In the genomic region with DNA sequence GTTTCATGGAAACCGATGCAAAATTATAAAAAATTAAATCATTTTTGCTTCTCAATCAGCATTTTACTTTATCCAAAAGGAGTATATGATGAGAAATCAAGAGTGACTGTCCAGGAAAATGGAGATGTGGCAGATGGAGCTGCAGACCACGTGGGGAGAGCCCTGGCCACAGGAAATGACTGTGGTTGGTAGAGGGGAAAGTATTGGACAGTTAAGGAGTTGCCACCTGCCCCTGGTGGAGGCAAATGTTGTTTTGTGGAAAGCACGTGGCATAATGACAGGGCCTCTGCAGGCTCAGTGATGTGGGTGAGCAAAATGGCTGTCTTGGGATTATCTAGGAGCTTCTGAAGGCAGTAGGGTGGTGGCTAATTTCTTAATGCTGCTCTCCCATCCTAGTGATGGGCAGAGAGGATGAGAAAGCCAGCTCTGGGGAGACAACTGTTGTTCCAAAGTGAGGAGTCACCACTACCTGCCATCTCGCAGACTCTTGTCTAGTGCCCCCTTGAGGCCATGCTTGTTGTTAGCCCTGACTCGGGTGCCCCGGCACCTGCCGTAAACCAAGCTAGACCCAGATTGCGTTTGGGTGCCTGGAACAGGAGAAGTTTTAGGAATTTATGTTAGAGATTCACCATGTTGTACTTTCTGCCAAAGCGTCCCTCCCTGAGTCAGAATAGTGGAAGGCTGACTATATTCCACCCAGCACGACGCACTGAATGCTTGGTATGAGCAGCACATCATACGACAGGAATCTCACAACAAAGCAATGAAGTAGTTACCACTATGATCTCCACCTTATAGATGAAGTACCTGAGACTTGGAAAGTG, we compare ENCODE assay signal across 8 cellular contexts.
DNase-seq lines count a peak whose midpoint lies in the region; ATAC-seq and TF ChIP-seq lines count a peak whose summit lies in the region.

No MANE protein-coding gene starts in this region.

- peaks cover 10% of the 10 kb centered on the region for H3F3A ChIP-seq in smooth muscle cell (ENCODE audit: low read depth)

- no peaks in the 10 kb centered on the region for H3K9me3 ChIP-seq in OCI-LY7 (ENCODE audit: low read length)
- H3K9me3 ChIP-seq in smooth muscle cell (replicated peaks; ENCODE audit: low read depth): no peaks in the 10 kb centered on the region

- no peak overlapping the region for H3K4me3 ChIP-seq in OCI-LY7 (ENCODE audit: low read depth, low read length, poor library complexity, severe bottlenecking)
- no peak overlapping the region for H3K4me3 ChIP-seq in fibroblast of villous mesenchyme (ENCODE audit: low read depth, low read length)
- no peak overlapping the region for H3K4me3 ChIP-seq in smooth muscle cell

- peaks cover 34% of the 10 kb centered on the region for H3K27me3 ChIP-seq in smooth muscle cell (ENCODE audit: low read depth)

- H3K4me1 ChIP-seq in OCI-LY7 (ENCODE audit: insufficient read depth, low read length, poor library complexity, severe bottlenecking) (no peaks in the 10 kb centered on the region), smooth muscle cell (ENCODE audit: low read depth) (peaks cover 28% of the 10 kb centered on the region)

- H3K27ac ChIP-seq in 22Rv1 (no peak overlapping the region), OCI-LY7 (ENCODE audit: low read depth, low read length, poor library complexity, severe bottlenecking) (no peak overlapping the region), smooth muscle cell (ENCODE audit: low read depth) (no peak overlapping the region)

- POLR2A ChIA-PET in OCI-LY7 (lab: Charles Lee): interaction anchor here (0.7 to 1.6 kb wide), 2 partner anchors 65 to 226 kb away, joined by 3 read pairs; no protein-coding TSS in a partner anchor

- H3K9ac ChIP-seq in smooth muscle cell (ENCODE audit: low read depth): no peak overlapping the region

- no TSS peak for BruUV-seq in OCI-LY7 (replicated peaks; lab: Mats Ljungman, UMichigan)

- H3K4me2 ChIP-seq in OCI-LY7 (ENCODE audit: low read length): no peak overlapping the region
- H3K4me2 ChIP-seq in smooth muscle cell: no peak overlapping the region

- H2AFZ ChIP-seq in OCI-LY7 (ENCODE audit: low read length) (no peak overlapping the region), smooth muscle cell (ENCODE audit: low read depth) (no peak overlapping the region)

- DNase-seq in Daoy (ENCODE audit: low read depth) (peak; percentile 53), OCI-LY7 (ENCODE audit: low spot score) (peak; percentile 51), fibroblast of villous mesenchyme (ENCODE audit: low read depth) (no peak), NCI-H1417 treated with DMSO at 0.1 percent for 48 hours (lab: John Stamatoyannopoulos, UW) (no peak), smooth muscle cell (lab: John Stamatoyannopoulos, UW; ENCODE audit: unreplicated experiment) (no peak)

- WGBS in smooth muscle cell (ENCODE audit: low lambda C conversion rate): 85% methylated on average over 12 of the region's 12 CpGs

- no peaks in the 10 kb centered on the region for H3K9me2 ChIP-seq in OCI-LY7 (ENCODE audit: insufficient read depth, low read length)

- intact Hi-C loops in OCI-LY7 (cut with micrococcal nuclease; ENCODE audit: unreplicated experiment): loop anchor here (5.0 to 10.0 kb wide), 2 partner anchors 300 to 327 kb away; no protein-coding TSS in a partner anchor

- ATAC-seq in HG03175 (IDR thresholded peaks at IDR 0.05; ENCODE audit: unreplicated experiment) (no peak), HG02884 (IDR thresholded peaks at IDR 0.05; ENCODE audit: unreplicated experiment) (no peak)

- H3K36me3 ChIP-seq in OCI-LY7 (ENCODE audit: insufficient read depth, low read length) (no peaks in the 10 kb centered on the region), smooth muscle cell (ENCODE audit: low read depth) (no peaks in the 10 kb centered on the region)

- H4K20me1 ChIP-seq in OCI-LY7 (ENCODE audit: insufficient read depth, low read length) (no peaks in the 10 kb centered on the region), smooth muscle cell (ENCODE audit: low read depth) (peaks cover 3% of the 10 kb centered on the region)

- CTCF ChIA-PET in OCI-LY7 (lab: Charles Lee; ENCODE audit: unreplicated experiment): interaction anchor here (0.6 kb wide), 1 partner anchor 226 kb away, joined by 4 read pairs; no protein-coding TSS in a partner anchor

- H3K79me2 ChIP-seq in OCI-LY7 (ENCODE audit: insufficient read depth, low read depth, low read length): no peaks in the 10 kb centered on the region
- H3K79me2 ChIP-seq in smooth muscle cell (ENCODE audit: low read depth): no peaks in the 10 kb centered on the region

- TF ChIP-seq CTCF in 22Rv1 (IDR thresholded peaks at IDR 0.05): peak; percentile 47
- TF ChIP-seq CTCF in OCI-LY7 (conservative IDR thresholded peaks at IDR 0.05; ENCODE audit: low read length): peak; percentile 71
- peak; percentile 20 for TF ChIP-seq CTCF in fibroblast of villous mesenchyme (IDR thresholded peaks at IDR 0.05; ENCODE audit: insufficient read depth, low read depth, low read length)
- no peak for TF ChIP-seq CTCF in smooth muscle cell (IDR thresholded peaks at IDR 0.05; ENCODE audit: borderline replicate concordance, insufficient read depth, poor library complexity, severe bottlenecking)

Comparison
In these comparisons a context has a peak if more than half of its experiments do, and no peak if none do; other contexts are left out.
1. DNase-seq: peak in Daoy (single experiment) and OCI-LY7 (single experiment); none in fibroblast of villous mesenchyme (single experiment), NCI-H1417 treated with DMSO at 0.1 percent for 48 hours (single experiment) and smooth muscle cell (single experiment).